Comparison of ENCODE assay signal across 15 cellular contexts in genomic region chr2:16615687-16616615, GRCh38. TPM values are rescaled to one million over a fixed set of nuclear protein-coding genes. Genes with fewer than 3 reads are reported as not detected.
DNase-seq lines count a peak whose midpoint lies in the region; ATAC-seq, FAIRE-seq and TF ChIP-seq lines count a peak whose summit lies in the region.
"Had no signal": no experiment of that assay in that cellular context is flagged by ENCODE, and none has a peak within 500 bp of the region (broad histone marks: within the 10 kb centered on the region; RNA-seq: fewer than 3 reads in every experiment).

No MANE protein-coding gene starts in this region.

- ATAC-seq in naive B cell (ENCODE audit: low read depth in 2 of 2): no peak
- ATAC-seq: esophagus mucosa, lower lobe of right lung had no signal

- H3K27ac ChIP-seq in BLaER1 (0 out of 2 replicates have a peak overlapping the region, but pooled peaks have one; percentile 9), SJCRH30 (peak overlapping the region; percentile 69)
- H3K27ac ChIP-seq: testis had no signal

- DNase-seq in SJCRH30 (peak in 1 of 2 experiments; percentile 39), frontal cortex (ENCODE audit: low spot score in 2 of 2) (peak; percentile 38 to 44), naive B cell (no peak), MCF 10A (ENCODE audit: unreplicated experiment) (no peak), KG1 (lab: John Stamatoyannopoulos, UW) (no peak), NCI-H510A (lab: John Stamatoyannopoulos, UW) (no peak)
- no peak for DNase-seq in stimulated activated CD8-positive, alpha-beta memory T cell treated with anti-CD3 and anti-CD28 coated beads, Interleukin-4, amount 100 ng/mL, for 48 hours
- DNase-seq: ACHN; activated CD4-positive, CD25-positive, alpha-beta regulatory T cell; activated naive CD8-positive, alpha-beta T cell treated with anti-CD3 and anti-CD28 coated beads for 36 hours; lower lobe of right lung; testis had no signal

- CTCF ChIA-PET in MCF 10A (lab: Yijun Ruan, JAX): interaction anchor here (0.6 to 7.7 kb wide), 4 partner anchors 111 to 704 kb away, joined by 3 to 263 read pairs (median 86); no protein-coding TSS in a partner anchor

- H3K4me3 Mint-ChIP-seq in naive B cell (peak overlapping the region in 2 of 8 donors; percentile 6 to 29), MCF 10A (ENCODE audit: unreplicated experiment) (no peak overlapping the region)
- H3K4me3 Mint-ChIP-seq: activated naive CD8-positive, alpha-beta T cell treated with anti-CD3 and anti-CD28 coated beads for 36 hours had no signal

- H3K27me3 ChIP-seq in BLaER1 (no peaks in the 10 kb centered on the region), SJCRH30 (no peaks in the 10 kb centered on the region)
- H3K27me3 ChIP-seq: testis had no signal

- H3K4me1 ChIP-seq in BLaER1: peaks cover 40% of the 10 kb centered on the region
- H3K4me1 ChIP-seq in SJCRH30: peaks cover 36% of the 10 kb centered on the region
- H3K4me1 ChIP-seq: testis had no signal

- TF ChIP-seq CTCF in MCF 10A (IDR thresholded peaks at IDR 0.05; ENCODE audit: unreplicated experiment): no peak

- H3K4me1 Mint-ChIP-seq in naive B cell (peaks cover 38 to 49% (median 46%) of the 10 kb centered on the region in 3 donors), MCF 10A (ENCODE audit: insufficient read depth, unreplicated experiment) (no peaks in the 10 kb centered on the region)
- H3K4me1 Mint-ChIP-seq: activated naive CD8-positive, alpha-beta T cell treated with anti-CD3 and anti-CD28 coated beads for 36 hours had no signal

- H3K27ac Mint-ChIP-seq in naive B cell (peak overlapping the region in 5 of 6 donors; percentile 19 to 79 (median 56)), MCF 10A (ENCODE audit: low read depth, unreplicated experiment) (no peak overlapping the region)
- H3K27ac Mint-ChIP-seq: activated naive CD8-positive, alpha-beta T cell treated with anti-CD3 and anti-CD28 coated beads for 36 hours had no signal

- H3K9me3 Mint-ChIP-seq in naive B cell (no peaks in the 10 kb centered on the region), MCF 10A (ENCODE audit: unreplicated experiment) (no peaks in the 10 kb centered on the region)
- H3K9me3 Mint-ChIP-seq: activated naive CD8-positive, alpha-beta T cell treated with anti-CD3 and anti-CD28 coated beads for 36 hours had no signal

- no peak overlapping the region for H3K4me2 ChIP-seq in BLaER1

- H3K9me3 ChIP-seq in BLaER1 (no peaks in the 10 kb centered on the region), SJCRH30 (replicated peaks) (no peaks in the 10 kb centered on the region)
- H3K9me3 ChIP-seq: lower lobe of right lung, testis had no signal

- H3K36me3 ChIP-seq in BLaER1: peaks cover 40% of the 10 kb centered on the region
- peaks cover 3% of the 10 kb centered on the region; the same call in 1 of the 2 replicates for H3K36me3 ChIP-seq in SJCRH30

- no TSS peak for BruUV-seq in MCF 10A (replicated peaks; lab: Mats Ljungman, UMichigan)

- no peaks in the 10 kb centered on the region for H4K20me1 ChIP-seq in BLaER1

- no peak overlapping the region for H3K4me3 ChIP-seq in BLaER1
- no peak overlapping the region for H3K4me3 ChIP-seq in SJCRH30
- H3K4me3 ChIP-seq: lower lobe of right lung, testis had no signal

- POLR2A ChIA-PET in MCF 10A (lab: Yijun Ruan, JAX): no interaction called here

- no peak overlapping the region for H3K9ac ChIP-seq in BLaER1

- H3K36me3 Mint-ChIP-seq in naive B cell: peaks cover 5 to 49% of the 10 kb centered on the region in 2 donors
- H3K36me3 Mint-ChIP-seq in MCF 10A (ENCODE audit: insufficient read depth, unreplicated experiment): no peaks in the 10 kb centered on the region
- H3K36me3 Mint-ChIP-seq: activated naive CD8-positive, alpha-beta T cell treated with anti-CD3 and anti-CD28 coated beads for 36 hours had no signal

- no peak for FAIRE-seq in frontal cortex (lab: Jason Lieb, UNC)
- FAIRE-seq: D721Med had no signal

- H3K27me3 Mint-ChIP-seq in naive B cell: no peaks in the 10 kb centered on the region
- peaks cover 14% of the 10 kb centered on the region for H3K27me3 Mint-ChIP-seq in MCF 10A (ENCODE audit: insufficient read depth, unreplicated experiment)

- intact Hi-C loops in MCF 10A (cut with micrococcal nuclease): loop anchor here (5.0 kb wide), 1 partner anchor 46 kb away; no protein-coding TSS in a partner anchor

RNA-seq across cellular contexts. Expression of gene CYRIA, which starts 49.7 kb away (rescaled TPM):
- total RNA-seq in SJCRH30 (2014; rRNA removed; shearing (Covaris generic)): 18.3 and 22.2 TPM in 2 replicates
- total RNA-seq in frontal cortex (227 TPM), MCF 10A (2022) (0.35 and 1.2 TPM in 2 replicates)
- polyA plus RNA-seq in naive B cell (ENCODE audit: low read depth in 6 of 6): 10 to 100 TPM; 14.7 to 24.5 (median 17.6) TPM

Comparison
In these comparisons a context has a peak if more than half of its experiments do, and no peak if none do; other contexts are left out.
1. DNase-seq: peak in frontal cortex (2 of 2); none in naive B cell (single experiment), MCF 10A (single experiment), KG1 (single experiment), NCI-H510A (single experiment) and stimulated activated CD8-positive, alpha-beta memory T cell treated with anti-CD3 and anti-CD28 coated beads, Interleukin-4, amount 100 ng/mL, for 48 hours (single experiment).